In the genomic region with DNA sequence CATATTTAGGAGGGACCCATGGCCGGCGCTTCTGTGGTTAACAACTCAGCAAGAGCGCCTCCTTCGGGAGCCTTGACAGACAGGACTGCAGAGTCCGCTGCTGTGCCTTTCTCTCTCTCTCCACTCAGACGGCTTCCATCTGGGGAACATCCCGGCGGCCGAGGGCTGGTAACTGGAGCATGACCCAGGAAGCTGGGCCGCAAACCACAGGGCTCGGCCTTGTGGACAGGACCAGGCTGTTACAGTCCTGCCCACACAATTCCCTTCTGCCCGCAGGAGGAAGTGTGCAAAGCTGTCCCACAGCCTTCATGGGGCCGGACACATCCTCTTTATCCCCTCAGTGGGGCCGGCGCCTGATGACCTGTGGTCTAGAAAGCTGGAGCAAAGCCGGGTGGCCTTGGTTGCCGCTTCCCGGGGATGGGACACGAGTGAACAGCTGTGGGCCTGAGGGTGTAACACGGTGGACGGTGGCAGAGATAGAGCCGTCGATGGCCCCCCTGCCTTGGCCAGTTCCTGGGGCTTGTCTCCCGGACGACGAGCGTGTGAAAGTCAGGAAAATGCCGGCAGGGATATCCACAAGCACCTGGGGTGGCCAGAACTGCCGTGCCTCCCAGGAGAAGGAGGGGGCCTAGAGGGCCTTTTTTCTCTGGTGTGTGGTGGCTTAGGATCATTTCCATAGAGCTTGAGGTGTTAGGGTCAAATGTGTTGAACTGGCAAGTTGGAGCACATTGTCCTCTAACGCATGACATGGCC, we compare ENCODE assay signal across 10 cellular contexts. TPM values are rescaled to one million over a fixed set of nuclear protein-coding genes. Genes with fewer than 3 reads are reported as not detected.
A peak's percentile ranks its signal among the peaks of the same experiment; 100 is the strongest.
DNase-seq lines count a peak whose midpoint lies in the region; ATAC-seq, FAIRE-seq and TF ChIP-seq lines count a peak whose summit lies in the region.
"Had no signal": no experiment of that assay in that cellular context is flagged by ENCODE, and none has a peak within 500 bp of the region (broad histone marks: within the 10 kb centered on the region; RNA-seq: fewer than 3 reads in every experiment).

No MANE protein-coding gene starts in this region.

- no peaks in the 10 kb centered on the region for H3K79me2 ChIP-seq in keratinocyte (ENCODE audit: control insufficient read depth, insufficient read depth, low read length)

- H3K27me3 ChIP-seq in breast epithelium (no peaks in the 10 kb centered on the region), keratinocyte (ENCODE audit: control insufficient read depth, extremely low read depth, insufficient read depth, low read length) (no peaks in the 10 kb centered on the region)

- H3K9me3 ChIP-seq in breast epithelium: no peaks in the 10 kb centered on the region
- no peaks in the 10 kb centered on the region for H3K9me3 ChIP-seq in keratinocyte (ENCODE audit: control insufficient read depth, low read depth, low read length)

- H3K9me1 ChIP-seq in keratinocyte (ENCODE audit: control insufficient read depth, extremely low read depth, insufficient read depth, low read length): no peaks in the 10 kb centered on the region

- peak overlapping the region; percentile 90 for H2AFZ ChIP-seq in keratinocyte (ENCODE audit: control insufficient read depth, low read length)

- H3K27ac ChIP-seq in breast epithelium (peak overlapping the region; percentile 90 to 95), keratinocyte (ENCODE audit: control insufficient read depth, insufficient read depth, low read length) (peak overlapping the region; percentile 52)
- H3K27ac ChIP-seq: KMS-11 had no signal

- peak overlapping the region; percentile 95 for H3K27ac Mint-ChIP-seq in HFFc6

- peak overlapping the region in 1 of 3 donors; percentile 10 for H3K4me3 ChIP-seq in breast epithelium
- H3K4me3 ChIP-seq in keratinocyte (ENCODE audit: control insufficient read depth in 2 of 3, extremely low read depth in 1 of 3, insufficient read depth in 2 of 3, low read depth in 1 of 3, low read length in 3 of 3): no peak overlapping the region

- peaks cover 29 to 47% of the 10 kb centered on the region in 2 donors for H3K4me1 ChIP-seq in breast epithelium
- peaks cover 47% of the 10 kb centered on the region for H3K4me1 ChIP-seq in keratinocyte (ENCODE audit: control insufficient read depth, extremely low read depth, insufficient read depth, low read length)

- peak overlapping the region; percentile 82 for H3K4me2 ChIP-seq in keratinocyte (ENCODE audit: control insufficient read depth, extremely low read depth, insufficient read depth, low read depth, low read length)
- H3K4me2 ChIP-seq: KMS-11 had no signal

- no peaks in the 10 kb centered on the region for H3K36me3 ChIP-seq in breast epithelium
- peaks cover 0 to 4% of the 10 kb centered on the region in 2 experiments for H3K36me3 ChIP-seq in keratinocyte (ENCODE audit: control insufficient read depth in 2 of 2, extremely low read depth in 1 of 2, insufficient read depth in 2 of 2, low read length in 2 of 2)

- FAIRE-seq in keratinocyte (lab: Jason Lieb, UNC): no peak

- no peaks in the 10 kb centered on the region for H3K9me3 Mint-ChIP-seq in HFFc6

- TF ChIP-seq CTCF in HFFc6 (IDR thresholded peaks at IDR 0.05) (peak; percentile 77), breast epithelium (IDR thresholded peaks at IDR 0.05) (no peak), keratinocyte (optimal IDR thresholded peaks at IDR 0.05 in 1 of 3, IDR thresholded peaks at IDR 0.05 in 1 of 3, conservative IDR thresholded peaks at IDR 0.05 in 1 of 3; ENCODE audit: extremely low read depth in 1 of 3, insufficient read depth in 2 of 3, low read length in 3 of 3) (peak in 1 of 3 experiments; percentile 11)

- peaks cover 7% of the 10 kb centered on the region for H3K27me3 Mint-ChIP-seq in HFFc6 (ENCODE audit: insufficient read depth)

- DNase-seq in HFFc6: peak; percentile 94
- DNase-seq in breast epithelium (ENCODE audit: low spot score in 2 of 2): peak in 1 of 2 donors; percentile 59
- DNase-seq in keratinocyte (ENCODE audit: low read depth, low spot score): no peak
- DNase-seq in stromal cell of bone marrow (ENCODE audit: low read depth): peak; percentile 91
- DNase-seq in activated CD4-positive, alpha-beta T cell treated with anti-CD3 and anti-CD28 coated beads for 1 hour: no peak
- DNase-seq: activated T-cell treated with anti-CD3 and anti-CD28 coated beads for 4 hours had no signal

- intact Hi-C loops in breast epithelium (cut with DNase I; ENCODE audit: low total_unique reads): loop anchor here (5.0 kb wide), 1 partner anchor 100 kb away; no protein-coding TSS in a partner anchor

- H3K36me3 Mint-ChIP-seq in HFFc6 (ENCODE audit: low read depth): peaks cover 41% of the 10 kb centered on the region

- H3K4me1 Mint-ChIP-seq in HFFc6 (ENCODE audit: low read depth): peaks cover 68% of the 10 kb centered on the region

- ATAC-seq in HG03280 (IDR thresholded peaks at IDR 0.05; ENCODE audit: unreplicated experiment): no peak
- ATAC-seq in GM18867 (IDR thresholded peaks at IDR 0.05; ENCODE audit: unreplicated experiment): no peak
- no peak for ATAC-seq in GM19023 (IDR thresholded peaks at IDR 0.05; ENCODE audit: unreplicated experiment)

- H4K20me1 ChIP-seq in keratinocyte (ENCODE audit: control insufficient read depth, extremely low read depth, insufficient read depth, low read length): no peaks in the 10 kb centered on the region

- dilution Hi-C loops in keratinocyte (cut with MboI; ENCODE audit: extremely low pct_ligation_motif_present, low sequenced_read_pairs): no loop called here

- H3K4me3 Mint-ChIP-seq in HFFc6: peak overlapping the region; percentile 71

- H3K9ac ChIP-seq in keratinocyte (ENCODE audit: control insufficient read depth, extremely low read depth, insufficient read depth, low read length): peak overlapping the region; percentile 13
- H3K9ac ChIP-seq: KMS-11 had no signal

- TF ChIP-seq POLR2A in breast epithelium (IDR thresholded peaks at IDR 0.05): no peak

RNA-seq across cellular contexts. Expression of gene FBLN1, which starts 50.1 kb away (rescaled TPM):
- total RNA-seq in HFFc6 (2021; fragmentation: NEBNext Ultra II Directional; extraction: Animal tissue kit (Norgen Biotek cat#: 25700)): 100 to 1,000 TPM; 199 to 346 (median 326) TPM
- total RNA-seq in breast epithelium: 100 to 1,000 TPM; 115 to 293 (median 267) TPM
- polyA plus RNA-seq in keratinocyte: 9.7 to 24.4 TPM (median 13.7 TPM) in 3 replicates
- polyA plus RNA-seq in keratinocyte (2011; ENCODE audit: low read depth): 12.4 TPM
- polyA plus RNA-seq in keratinocyte (2011; cell fraction: cytosol; rRNA removed): 7.2 and 13.8 TPM in 2 replicates
- polyA plus RNA-seq in keratinocyte (2011; cell fraction: nucleus; rRNA removed): 16.0 and 18.5 TPM in 2 replicates
- 15.2 and 35.7 TPM in 2 replicates for polyA plus RNA-seq in keratinocyte (2012; ENCODE audit: low replicate concordance)
- polyA minus RNA-seq in keratinocyte: 13.9 to 37.6 TPM (median 14.2 TPM) in 3 replicates
- 25.9 TPM for polyA minus RNA-seq in keratinocyte (2011; cell fraction: cytosol; rRNA and poly(A)+ RNA removed)
- 18.0 and 22.1 TPM in 2 replicates for polyA minus RNA-seq in keratinocyte (2011; cell fraction: nucleus; rRNA and poly(A)+ RNA removed)

Comparison
In these comparisons a context has a peak if more than half of its experiments do, and no peak if none do; other contexts are left out.
1. DNase-seq: peak in HFFc6 (single experiment) and stromal cell of bone marrow (single experiment); none in keratinocyte (single experiment) and activated CD4-positive, alpha-beta T cell treated with anti-CD3 and anti-CD28 coated beads for 1 hour (single experiment).